1 cellular context compared by ENCODE assay signal in genomic region chr21:41373253-41373652, GRCh38.
TF ChIP-seq lines count a peak whose summit lies in the region.

No MANE protein-coding gene starts in this region.

TF ChIP-seq in GM12878, 131 proteins besides CTCF, POLR2A, EP300 and RAD21:
- TF ChIP-seq ELK1 (IDR thresholded peaks at IDR 0.05; ENCODE audit: low read depth, low read length) (no peak), USF1 (IDR thresholded peaks at IDR 0.05; ENCODE audit: borderline replicate concordance, extremely low read length, insufficient read depth, low read depth, low read length) (no peak), ZBTB33 (IDR thresholded peaks at IDR 0.05) (no peak), ESRRA (IDR thresholded peaks at IDR 0.05; ENCODE audit: low read length) (no peak), RELA (IDR thresholded peaks at IDR 0.05; ENCODE audit: borderline replicate concordance, partially characterized antibody) (no peak), POLR2AphosphoS5 (IDR thresholded peaks at IDR 0.05; ENCODE audit: low read length) (no peak), BCLAF1 (IDR thresholded peaks at IDR 0.05) (no peak), TAF1 (IDR thresholded peaks at IDR 0.05; ENCODE audit: borderline replicate concordance, low read depth, low read length) (no peak)
